ENCODE assay signal across 21 cellular contexts in the genomic region with DNA sequence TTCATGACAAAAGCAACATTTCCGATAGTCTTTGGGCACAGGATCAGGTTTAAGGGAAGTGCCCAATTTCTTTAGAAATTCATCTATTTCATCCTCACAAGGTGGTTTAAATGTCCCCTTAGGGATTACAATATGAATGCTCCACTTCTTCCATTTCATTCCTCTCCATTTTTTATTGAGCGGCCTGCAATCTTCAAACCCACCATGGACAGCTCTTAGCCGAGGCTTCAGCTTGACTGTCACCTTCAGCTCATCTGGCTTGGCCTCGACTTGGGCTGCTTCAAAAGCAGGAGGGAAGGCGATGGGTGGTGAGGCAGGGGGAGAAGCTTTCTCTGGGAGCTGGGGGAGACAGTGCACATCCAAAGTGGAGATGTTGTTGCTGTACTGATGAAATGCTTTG.
"Had no signal": no experiment of that assay in that cellular context is flagged by ENCODE, and none has a peak within 500 bp of the region (broad histone marks: within the 10 kb centered on the region; RNA-seq: fewer than 3 reads in every experiment).

No MANE protein-coding gene starts in this region.

- DNase-seq: effector CD4-positive, alpha-beta T cell; endodermal cell; erythroblast; foreskin keratinocyte; heart left ventricle; hippocampal formation; left colon; left ventricle myocardium superior; mesendoderm; naive B cell; right cardiac atrium; small intestine; stimulated activated CD4-positive, alpha-beta T cell treated with anti-CD3 and anti-CD28 coated beads, Interleukin-12 subunit alpha, Interleukin-12 subunit beta, amount 100 ng/mL, for 4 hours; stimulated activated naive CD4-positive, alpha-beta T cell treated with Interleukin-2 at 50 U/mL for 16 hours; thyroid gland had no signal

- H3K9me3 Mint-ChIP-seq: naive B cell, type B pancreatic cell had no signal

- H3K4me1 ChIP-seq: foreskin keratinocyte had no signal

- FAIRE-seq: endothelial cell of umbilical vein, small intestine, urothelium cell line had no signal

- H3K4me3 Mint-ChIP-seq: endodermal cell, type B pancreatic cell had no signal

- H3K27ac Mint-ChIP-seq: endodermal cell, naive B cell, type B pancreatic cell had no signal

- H3K27me3 Mint-ChIP-seq: naive B cell, type B pancreatic cell had no signal

- H3K4me1 Mint-ChIP-seq: endodermal cell had no signal

- H3K4me3 ChIP-seq: coronary artery, heart left ventricle, lung, suprapubic skin, thyroid gland had no signal

- H3K27me3 ChIP-seq: foreskin keratinocyte, heart left ventricle, suprapubic skin, thyroid gland had no signal

- H3K27ac ChIP-seq: coronary artery, foreskin keratinocyte, heart left ventricle, suprapubic skin, thyroid gland had no signal

- ATAC-seq: foreskin keratinocyte, heart left ventricle, left colon, left ventricle myocardium superior, right cardiac atrium had no signal
